ENCODE assay signal across 33 cellular contexts in genomic region chr6:112398686-112399085, GRCh38. TPM values are rescaled to one million over a fixed set of nuclear protein-coding genes. Genes with fewer than 3 reads are reported as not detected.
"Had no signal": no experiment of that assay in that cellular context is flagged by ENCODE, and none has a peak within 500 bp of the region (broad histone marks: within the 10 kb centered on the region; RNA-seq: fewer than 3 reads in every experiment).

No MANE protein-coding gene starts in this region.

- H3K9me3 ChIP-seq: ascending aorta had no signal

- DNase-seq: activated CD4-positive, alpha-beta memory T cell treated with anti-CD3 and anti-CD28 coated beads, Interleukin-2, amount 10 ng/mL, durations not matched to agents 7 days and 5 days; activated CD4-positive, alpha-beta T cell treated with anti-CD3 and anti-CD28 coated beads for 1 hour; activated CD4-positive, alpha-beta T cell treated with anti-CD3 and anti-CD28 coated beads for 36 hours; activated CD4-positive, alpha-beta T cell treated with anti-CD3 and anti-CD28 coated beads for 48 hours; activated CD4-positive, alpha-beta T cell treated with anti-CD3 and anti-CD28 coated beads, Interleukin-2, amount 10 ng/mL, durations not matched to agents 7 days and 5 days; activated CD4-positive, alpha-beta T cell treated with anti-CD3 and anti-CD28 coated beads, Interleukin-2, amount 50 U/mL, for 48 hours; activated CD4-positive, CD25-positive, alpha-beta regulatory T cell; activated CD8-positive, alpha-beta memory T cell treated with anti-CD3 and anti-CD28 coated beads for 24 hours; activated CD8-positive, alpha-beta memory T cell treated with anti-CD3 and anti-CD28 coated beads, Interleukin-2, amount 10 ng/mL, durations not matched to agents 7 days and 5 days; activated CD8-positive, alpha-beta memory T cell treated with anti-CD3 and anti-CD28 coated beads, Interleukin-2, amount 50 U/mL, for 48 hours; activated CD8-positive, alpha-beta T cell treated with anti-CD3 and anti-CD28 coated beads, Interleukin-2, amount 10 ng/mL, durations not matched to agents 7 days and 5 days; activated effector memory CD4-positive, alpha-beta T cell treated with Interleukin-2 at 50 U/mL for 16 hours; activated gamma-delta T cell; activated naive CD4-positive, alpha-beta T cell treated with anti-CD3 and anti-CD28 coated beads, Interleukin-2, amount 10 ng/mL, durations not matched to agents 7 days and 5 days; activated naive CD4-positive, alpha-beta T cell treated with Interleukin-2 at 50 U/mL for 16 hours; activated naive CD8-positive, alpha-beta T cell treated with anti-CD3 and anti-CD28 coated beads, Interleukin-2, amount 10 ng/mL, durations not matched to agents 7 days and 5 days; activated naive CD8-positive, alpha-beta T cell treated with anti-CD3 and anti-CD28 coated beads, Interleukin-2, amount 50 U/mL, for 24 hours; activated T-cell treated with anti-CD3 and anti-CD28 coated beads, Interleukin-2, amount 50 U/mL, for 24 hours; activated T-cell treated with anti-CD3 and anti-CD28 coated beads, Interleukin-2, amount 50 U/mL, for 48 hours; amygdala; anterior cingulate cortex; caudate nucleus; cerebellar nuclear complex; T-helper 2 cell; T-helper 9 cell had no signal

- H3K4me1 ChIP-seq: ascending aorta had no signal

- H3K27ac ChIP-seq: ascending aorta, cardiac muscle cell, VCaP had no signal

- H3K36me3 ChIP-seq: ascending aorta, cardiac muscle cell had no signal

- H3K4me3 ChIP-seq: ascending aorta, cardiac muscle cell had no signal

- FAIRE-seq: bronchial epithelial cell, TTC549 had no signal

- H3K27me3 ChIP-seq: ascending aorta, cardiac muscle cell had no signal

RNA-seq across cellular contexts. Expression of gene RFPL4B, which starts 51.6 kb away (rescaled TPM):
- total RNA-seq: activated CD4-positive, alpha-beta memory T cell treated with anti-CD3 and anti-CD28 coated beads, Interleukin-2, amount 10 ng/mL, durations not matched to agents 7 days and 5 days; activated CD4-positive, alpha-beta T cell treated with anti-CD3 and anti-CD28 coated beads for 36 hours; activated CD4-positive, alpha-beta T cell treated with anti-CD3 and anti-CD28 coated beads, Interleukin-2, amount 10 ng/mL, durations not matched to agents 7 days and 5 days; activated CD8-positive, alpha-beta memory T cell treated with anti-CD3 and anti-CD28 coated beads, Interleukin-2, amount 10 ng/mL, durations not matched to agents 7 days and 5 days; activated CD8-positive, alpha-beta T cell treated with anti-CD3 and anti-CD28 coated beads, Interleukin-2, amount 10 ng/mL, durations not matched to agents 7 days and 5 days; activated naive CD8-positive, alpha-beta T cell treated with anti-CD3 and anti-CD28 coated beads, Interleukin-2, amount 10 ng/mL, durations not matched to agents 7 days and 5 days; activated T-helper 2 cell treated with anti-CD3 and anti-CD28 coated beads, Interferon-gamma antibody, Interleukin-2, Interleukin-4, amounts not matched to agents 10 μg/mL and 5 μg/mL and 100 μg/mL, durations not matched to agents 14 hours and 24 hours and 36 hours; ascending aorta; bronchial epithelial cell; cardiac muscle cell; chondrocyte had no signal
- polyA plus RNA-seq: adipose tissue, cardiac muscle cell had no signal
